In genomic region chr14:28280997-28281598, GRCh38 we compare ENCODE assay signal across 24 cellular contexts.
DNase-seq lines count a peak whose midpoint lies in the region; ATAC-seq, FAIRE-seq and TF ChIP-seq lines count a peak whose summit lies in the region.
"Had no signal": no experiment of that assay in that cellular context is flagged by ENCODE, and none has a peak within 500 bp of the region (broad histone marks: within the 10 kb centered on the region; RNA-seq: fewer than 3 reads in every experiment).

No MANE protein-coding gene starts in this region.

- POLR2A ChIA-PET in HepG2 (lab: Yijun Ruan, JAX): no interaction called here
- POLR2A ChIA-PET in CD8-positive, alpha-beta memory T cell (lab: Charles Lee): no interaction called here

- no peaks in the 10 kb centered on the region for H3K4me1 Mint-ChIP-seq in nephron
- H3K4me1 Mint-ChIP-seq in CD8-positive, alpha-beta memory T cell: no peaks in the 10 kb centered on the region
- H3K4me1 Mint-ChIP-seq: CD4-positive, CD25-positive, alpha-beta regulatory T cell had no signal

- in situ Hi-C loops in HepG2 (cut with HindIII; ENCODE audit: extremely low pct_ligation_motif_present, low pct_unique_long_range_greater_than_20kb): no loop called here

- H3K27ac Mint-ChIP-seq in nephron: peak overlapping the region in 2 of 3 experiments; percentile 43 to 60
- H3K27ac Mint-ChIP-seq in CD8-positive, alpha-beta memory T cell: no peak overlapping the region
- H3K27ac Mint-ChIP-seq: CD4-positive, CD25-positive, alpha-beta regulatory T cell; HFFc6 had no signal

- TF ChIP-seq EP300 in HepG2 (IDR thresholded peaks at IDR 0.05; ENCODE audit: low read depth in 2 of 2, low read length in 2 of 2) (no peak), HepG2 (CRISPR knock-in tag; IDR thresholded peaks at IDR 0.05; ENCODE audit: borderline replicate concordance) (no peak)

- TF ChIP-seq RAD21 in liver (IDR thresholded peaks at IDR 0.05) (no peak), HepG2 (CRISPR knock-in tag; IDR thresholded peaks at IDR 0.05) (no peak)

- no peaks in the 10 kb centered on the region for H3K36me3 ChIP-seq in liver (ENCODE audit: control insufficient read depth in 4 of 4, insufficient read depth in 3 of 4, low read depth in 1 of 4, low read length in 3 of 4)
- H3K36me3 ChIP-seq in HepG2 (replicated peaks in 1 of 2; ENCODE audit: control insufficient read depth in 1 of 2, insufficient read depth in 2 of 2, low read length in 2 of 2): no peaks in the 10 kb centered on the region
- H3K36me3 ChIP-seq in CD8-positive, alpha-beta memory T cell (ENCODE audit: insufficient read depth, low read length): no peaks in the 10 kb centered on the region
- H3K36me3 ChIP-seq: BE2C had no signal

- H3K27me3 ChIP-seq in liver (ENCODE audit: control insufficient read depth in 4 of 4, insufficient read depth in 4 of 4, low read length in 3 of 4) (no peaks in the 10 kb centered on the region), HepG2 (ENCODE audit: control insufficient read depth in 1 of 2, insufficient read depth in 2 of 2, low read length in 2 of 2) (no peaks in the 10 kb centered on the region)
- no peaks in the 10 kb centered on the region for H3K27me3 ChIP-seq in CD8-positive, alpha-beta memory T cell (ENCODE audit: insufficient read depth, low read length, poor library complexity, severe bottlenecking)
- H3K27me3 ChIP-seq: BE2C had no signal

- H3K4me3 Mint-ChIP-seq in nephron: no peak overlapping the region
- no peak overlapping the region for H3K4me3 Mint-ChIP-seq in CD8-positive, alpha-beta memory T cell
- H3K4me3 Mint-ChIP-seq: CD4-positive, CD25-positive, alpha-beta regulatory T cell; HFFc6 had no signal

- no peak for TF ChIP-seq CTCF in liver (IDR thresholded peaks at IDR 0.05; ENCODE audit: low read depth, low read length, missing input control)
- no peak for TF ChIP-seq CTCF in HepG2 (CRISPR knock-in tag; IDR thresholded peaks at IDR 0.05)
- TF ChIP-seq CTCF in nephron (IDR thresholded peaks at IDR 0.05; ENCODE audit: unreplicated experiment in 3 of 3): no peak

- no peaks in the 10 kb centered on the region for H3K36me3 Mint-ChIP-seq in nephron (ENCODE audit: low read depth)
- no peaks in the 10 kb centered on the region for H3K36me3 Mint-ChIP-seq in CD8-positive, alpha-beta memory T cell
- H3K36me3 Mint-ChIP-seq: CD4-positive, CD25-positive, alpha-beta regulatory T cell had no signal

- H3K79me2 ChIP-seq in HepG2 (ENCODE audit: insufficient read depth, low read length): no peaks in the 10 kb centered on the region

- ATAC-seq in HepG2 (no peak), GM21825 (IDR thresholded peaks at IDR 0.05; ENCODE audit: unreplicated experiment) (no peak)
- ATAC-seq: HCT116, K562 had no signal

- no peak overlapping the region for H2AFZ ChIP-seq in HepG2 (ENCODE audit: low read length)

- 41% methylated on average over 2 of the region's 2 CpGs for WGBS in liver
- WGBS in HepG2 (ENCODE audit: low lambda C conversion rate): 18% methylated on average over 2 of the region's 2 CpGs

- no peak for TF ChIP-seq POLR2A in HepG2 (IDR thresholded peaks at IDR 0.05; ENCODE audit: insufficient read depth in 1 of 2, low read depth in 2 of 2, low read length in 2 of 2)

- H3K4me2 ChIP-seq in HepG2 (ENCODE audit: low read depth, low read length): no peak overlapping the region

- H3K9ac ChIP-seq in liver (ENCODE audit: low read depth in 1 of 2, low read length in 2 of 2): peak overlapping the region; percentile 88 to 92
- no peak overlapping the region for H3K9ac ChIP-seq in HepG2 (ENCODE audit: insufficient read depth, low read depth, low read length)

- H4K20me1 ChIP-seq in HepG2 (ENCODE audit: insufficient read depth, low read length): no peaks in the 10 kb centered on the region

- no TSS peak for BruUV-seq in HepG2 (replicated peaks; lab: Mats Ljungman, UMichigan)

- no peak for DNase-seq in HepG2 (ENCODE audit: low spot score)
- DNase-seq in glomerular visceral epithelial cell (ENCODE audit: extremely low spot score): peak; percentile 6
- DNase-seq in CD8-positive, alpha-beta memory T cell: no peak
- no peak for DNase-seq in mesenteric fat pad (ENCODE audit: low spot score)
- DNase-seq: BE2C; C1 segment of cervical spinal cord; Caco-2; CD4-positive, CD25-positive, alpha-beta regulatory T cell; DMS153; DMS79; GDM1; GOT3; H7; HFFc6; IMR-90 had no signal

- peak overlapping the region; percentile 77 to 88 for H3K27ac ChIP-seq in liver (ENCODE audit: low read depth in 1 of 2, low read length in 2 of 2)
- H3K27ac ChIP-seq in HepG2 (ENCODE audit: extremely low read length, insufficient read depth, low read length): no peak overlapping the region
- no peak overlapping the region for H3K27ac ChIP-seq in CD8-positive, alpha-beta memory T cell (ENCODE audit: low read depth, low read length)
- H3K27ac ChIP-seq: 22Rv1, HL-60 had no signal

- H3K27me3 Mint-ChIP-seq in nephron (ENCODE audit: low read depth): no peaks in the 10 kb centered on the region
- H3K27me3 Mint-ChIP-seq in CD8-positive, alpha-beta memory T cell: no peaks in the 10 kb centered on the region
- H3K27me3 Mint-ChIP-seq: CD4-positive, CD25-positive, alpha-beta regulatory T cell had no signal

- FAIRE-seq in HepG2 (lab: Jason Lieb, UNC): no peak
- FAIRE-seq: GM12892, GM18507, K562 had no signal

- no peaks in the 10 kb centered on the region for H3K9me3 Mint-ChIP-seq in nephron
- peaks cover 4 to 24% (median 8%) of the 10 kb centered on the region in 5 donors for H3K9me3 Mint-ChIP-seq in CD8-positive, alpha-beta memory T cell

- CTCF ChIA-PET in HepG2 (lab: Yijun Ruan, JAX; ENCODE audit: low intra/inter-chr PET ratio, low total read pairs): no interaction called here
- CTCF ChIA-PET in CD8-positive, alpha-beta memory T cell (lab: Charles Lee): no interaction called here

- H3K4me3 ChIP-seq in liver (ENCODE audit: low read depth in 1 of 3, low read length in 3 of 3) (peak overlapping the region; percentile 46 to 76 (median 59)), HepG2 (replicated peaks in 1 of 3; ENCODE audit: insufficient read depth in 1 of 3, low read depth in 2 of 3, low read length in 3 of 3) (no peak overlapping the region; a peak in 1 of 6 replicates)
- H3K4me3 ChIP-seq in CD8-positive, alpha-beta memory T cell (ENCODE audit: low read length): no peak overlapping the region
- H3K4me3 ChIP-seq: K562 had no signal

- intact Hi-C loops in HepG2 (cut with micrococcal nuclease; ENCODE audit: unreplicated experiment): no loop called here

- H3K9me3 ChIP-seq in liver (ENCODE audit: control insufficient read depth in 4 of 4, low read length in 3 of 4) (no peaks in the 10 kb centered on the region), HepG2 (ENCODE audit: low read length) (peaks cover 92% of the 10 kb centered on the region)
- H3K9me3 ChIP-seq in CD8-positive, alpha-beta memory T cell (ENCODE audit: low read length): no peaks in the 10 kb centered on the region
- H3K9me3 ChIP-seq: BE2C, Caco-2 had no signal

- H3K4me1 ChIP-seq in liver (ENCODE audit: control insufficient read depth in 4 of 4, insufficient read depth in 4 of 4, low read length in 3 of 4) (peaks cover 0 to 18% (median 0%) of the 10 kb centered on the region in 4 donors), HepG2 (ENCODE audit: insufficient read depth, low read length) (no peaks in the 10 kb centered on the region)
- H3K4me1 ChIP-seq in CD8-positive, alpha-beta memory T cell (ENCODE audit: insufficient read depth, low read length): no peaks in the 10 kb centered on the region
- H3K4me1 ChIP-seq: BE2C, Caco-2 had no signal

TF ChIP-seq in liver, 16 proteins besides CTCF, POLR2A, EP300 and RAD21:
- TF ChIP-seq FOXA2 (IDR thresholded peaks at IDR 0.05) (no peak), HNF4G (IDR thresholded peaks at IDR 0.05) (no peak), JUND (IDR thresholded peaks at IDR 0.05) (peak in 1 of 2 donors; percentile 53), SP1 (IDR thresholded peaks at IDR 0.05) (peak; percentile 11), TAF1 (conservative IDR thresholded peaks at IDR 0.05) (peak; percentile 26)

TF ChIP-seq in HepG2, 621 proteins besides CTCF, POLR2A, EP300 and RAD21:
- no peak for TF ChIP-seq HDAC1 (CRISPR knock-in tag; IDR thresholded peaks at IDR 0.05)
- no peak for TF ChIP-seq KLF16 (CRISPR knock-in tag; IDR thresholded peaks at IDR 0.05)
- no peak for TF ChIP-seq FOXC1 (CRISPR knock-in tag; IDR thresholded peaks at IDR 0.05; ENCODE audit: borderline replicate concordance)
- TF ChIP-seq MBD4 (IDR thresholded peaks at IDR 0.05; ENCODE audit: borderline replicate concordance, low read length): no peak
- no peak for TF ChIP-seq ZNF552 (CRISPR knock-in tag; IDR thresholded peaks at IDR 0.05; ENCODE audit: borderline replicate concordance)
- TF ChIP-seq ZNF432 (CRISPR knock-in tag; IDR thresholded peaks at IDR 0.05; ENCODE audit: borderline replicate concordance): no peak
- TF ChIP-seq EHMT2 (IDR thresholded peaks at IDR 0.05; ENCODE audit: borderline replicate concordance, low read depth, low read length): no peak
- TF ChIP-seq ZNF740 (CRISPR knock-in tag; IDR thresholded peaks at IDR 0.05): no peak
- TF ChIP-seq, protein P1, sequence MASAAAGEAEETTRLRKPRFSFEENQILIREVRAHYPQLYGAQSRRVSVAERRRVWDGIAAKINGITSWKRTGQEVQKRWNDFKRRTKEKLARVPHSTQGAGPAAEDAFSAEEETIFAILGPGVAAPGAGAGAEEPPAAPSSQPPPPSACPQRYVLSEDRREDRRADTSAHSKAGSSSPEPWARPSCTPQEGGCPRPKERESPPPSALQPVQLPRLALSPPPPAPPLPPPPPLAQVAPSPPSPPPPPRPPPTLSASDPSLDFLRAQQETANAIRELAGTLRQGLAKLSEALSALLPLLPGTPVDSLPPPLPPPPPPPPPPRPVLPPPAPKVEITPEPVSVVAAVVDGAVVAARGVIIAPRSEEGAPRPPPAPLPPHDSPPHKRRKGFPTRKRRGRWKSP (CRISPR knock-in tag; IDR thresholded peaks at IDR 0.05): no peak

Comparison
In these comparisons a context has a peak if more than half of its experiments do, and no peak if none do; other contexts are left out.
1. H3K27ac ChIP-seq: peak in liver (2 of 2); none in HepG2 (single experiment) and CD8-positive, alpha-beta memory T cell (single experiment).
2. H3K4me3 ChIP-seq: peak in liver (3 of 3); none in HepG2 (0 of 3) and CD8-positive, alpha-beta memory T cell (single experiment).
3. H3K27ac Mint-ChIP-seq: peak in nephron (2 of 3); none in CD8-positive, alpha-beta memory T cell (0 of 8).